ENCODE assay signal across 8 cellular contexts in the genomic region with DNA sequence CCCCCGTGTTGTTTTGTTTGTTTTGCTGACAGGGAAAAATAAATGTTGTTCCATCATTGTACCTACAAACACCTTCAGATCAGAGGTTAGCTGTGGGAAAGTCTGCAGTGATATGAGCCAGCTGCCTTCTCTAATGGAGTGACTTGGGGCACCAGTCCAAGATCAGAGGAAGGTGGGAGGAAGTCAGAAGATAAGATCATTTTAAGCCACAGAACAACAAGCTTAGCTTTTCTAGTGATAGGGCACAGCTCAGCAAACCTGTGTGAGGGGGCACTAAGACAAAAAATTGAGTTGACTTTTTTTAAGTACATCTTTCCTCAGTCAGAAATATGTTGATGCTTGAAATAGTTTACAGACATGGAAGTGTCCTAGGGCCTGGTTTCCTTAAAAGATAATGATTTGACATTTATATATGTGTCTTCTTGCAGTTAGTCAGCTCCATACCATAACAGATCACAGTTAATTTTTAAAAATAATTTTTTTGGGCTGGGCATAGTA.
DNase-seq lines count a peak whose midpoint lies in the region; TF ChIP-seq lines count a peak whose summit lies in the region.

No MANE protein-coding gene starts in this region.

- CTCF ChIA-PET in RWPE1 (lab: Yijun Ruan, JAX) = no interaction called here

- H3K27me3 ChIP-seq in Loucy (ENCODE audit: insufficient read depth, low read length, poor library complexity, severe bottlenecking) = no peaks in the 10 kb centered on the region

- peak overlapping the region; percentile 64 for H3K9ac ChIP-seq in Loucy (ENCODE audit: low read depth, low read length, poor library complexity, severe bottlenecking)

- H3K9me2 ChIP-seq in Loucy (replicated peaks; ENCODE audit: low read depth, low read length) = no peaks in the 10 kb centered on the region

- H3K4me3 ChIP-seq in Loucy (ENCODE audit: low read length, poor library complexity, severe bottlenecking) = peak overlapping the region; percentile 71

- no peak overlapping the region for H3K27ac ChIP-seq in RWPE1

- DNase-seq in NCI-H1092 treated with DMSO at 0.1 percent for 48 hours (lab: John Stamatoyannopoulos, UW) (peak; percentile 46), NCI-H1092 (lab: John Stamatoyannopoulos, UW) (no peak), activated T-helper 1 cell treated with Interleukin-2 at 50 U/mL for 16 hours (ENCODE audit: low read depth) (peak; percentile 24), iris pigment epithelial cell (ENCODE audit: low read depth) (peak; percentile 30), RWPE1 (ENCODE audit: low spot score) (no peak), AG20443 (ENCODE audit: low spot score) (no peak)
- DNase-seq in stimulated activated CD8-positive, alpha-beta memory T cell treated with anti-CD3 and anti-CD28 coated beads, Interleukin-4, amount 100 ng/mL, for 48 hours = peak; percentile 39

- H3K79me2 ChIP-seq in Loucy (ENCODE audit: insufficient read depth, low read length) = no peaks in the 10 kb centered on the region

- POLR2A ChIA-PET in RWPE1 (lab: Yijun Ruan, JAX; ENCODE audit: low non-redundant PET) = no interaction called here

- 0 out of 2 replicates have a peak overlapping the region, but pooled peaks have one; percentile 34 for H2AFZ ChIP-seq in Loucy (ENCODE audit: low read length)

- peak overlapping the region; percentile 94 for H3K4me2 ChIP-seq in Loucy (ENCODE audit: low read depth, low read length, poor library complexity, severe bottlenecking)

- no peaks in the 10 kb centered on the region for H3K36me3 ChIP-seq in Loucy (ENCODE audit: insufficient read depth, low read length)

- peaks cover 6% of the 10 kb centered on the region for H3F3A ChIP-seq in Loucy (ENCODE audit: low read depth)

- H4K20me1 ChIP-seq in Loucy (ENCODE audit: insufficient read depth, low read length, poor library complexity, severe bottlenecking) = no peaks in the 10 kb centered on the region

- H3K4me1 ChIP-seq in Loucy (ENCODE audit: insufficient read depth, low read length, poor library complexity, severe bottlenecking) = peaks cover 61% of the 10 kb centered on the region

- TF ChIP-seq CTCF in Loucy (conservative IDR thresholded peaks at IDR 0.05; ENCODE audit: low read length) (no peak), RWPE1 (conservative IDR thresholded peaks at IDR 0.05; ENCODE audit: low read depth) (no peak)

- no peaks in the 10 kb centered on the region for H3K9me3 ChIP-seq in Loucy (ENCODE audit: insufficient read depth, low read depth, low read length)

Comparison
In these comparisons a context has a peak if more than half of its experiments do, and no peak if none do; other contexts are left out.
1. DNase-seq: peak in NCI-H1092 treated with DMSO at 0.1 percent for 48 hours (single experiment), activated T-helper 1 cell treated with Interleukin-2 at 50 U/mL for 16 hours (single experiment), iris pigment epithelial cell (single experiment) and stimulated activated CD8-positive, alpha-beta memory T cell treated with anti-CD3 and anti-CD28 coated beads, Interleukin-4, amount 100 ng/mL, for 48 hours (single experiment); none in NCI-H1092 (single experiment), RWPE1 (single experiment) and AG20443 (single experiment).